Comparison of ENCODE assay signal across 12 cellular contexts in genomic region chr10:62384447-62385081, GRCh38. TPM values are rescaled to one million over a fixed set of nuclear protein-coding genes. Genes with fewer than 3 reads are reported as not detected.
DNase-seq lines count a peak whose midpoint lies in the region; ATAC-seq, FAIRE-seq and TF ChIP-seq lines count a peak whose summit lies in the region.
"Had no signal": no experiment of that assay in that cellular context is flagged by ENCODE, and none has a peak within 500 bp of the region (broad histone marks: within the 10 kb centered on the region; RNA-seq: fewer than 3 reads in every experiment).

No MANE protein-coding gene starts in this region.

- H4K20me1 ChIP-seq in PC-9 (ENCODE audit: insufficient read depth), result no peaks in the 10 kb centered on the region
- no peaks in the 10 kb centered on the region for H4K20me1 ChIP-seq in mammary epithelial cell (ENCODE audit: insufficient read depth, low read length)

- peaks cover 61 to 66% of the 10 kb centered on the region in 2 donors for H3K4me1 Mint-ChIP-seq in natural killer cell

- ATAC-seq in natural killer cell (peak; percentile 1 to 6 (median 6)), HG02938 (IDR thresholded peaks at IDR 0.05; ENCODE audit: unreplicated experiment) (no peak), HG02571 (IDR thresholded peaks at IDR 0.05; ENCODE audit: unreplicated experiment) (no peak)
- ATAC-seq: left colon had no signal

- H3K36me3 Mint-ChIP-seq in natural killer cell, result peaks cover 8% of the 10 kb centered on the region

- peak overlapping the region; percentile 82 for H3K4me3 Mint-ChIP-seq in natural killer cell
- H3K4me3 Mint-ChIP-seq: H9 had no signal

- POLR2A ChIA-PET in PC-9 (lab: Charles Lee; ENCODE audit: unreplicated experiment), result interaction anchor here (0.6 to 0.7 kb wide), 4 partner anchors 93 to 1653 kb away, joined by 3 to 28 read pairs (median 4); partner anchors contain the start of gene RTKN2

- TF ChIP-seq CTCF in PC-9 (conservative IDR thresholded peaks at IDR 0.05) (no peak), mammary epithelial cell (conservative IDR thresholded peaks at IDR 0.05 in 1 of 2, IDR thresholded peaks at IDR 0.05 in 1 of 2; ENCODE audit: extremely low read depth in 1 of 2, insufficient read depth in 1 of 2, low read depth in 1 of 2, low read length in 2 of 2) (no peak), natural killer cell (IDR thresholded peaks at IDR 0.05) (no peak)

- peaks cover 45% of the 10 kb centered on the region for H3K4me1 ChIP-seq in PC-9 (replicated peaks; ENCODE audit: insufficient read depth)
- peaks cover 80% of the 10 kb centered on the region for H3K4me1 ChIP-seq in mammary epithelial cell (ENCODE audit: insufficient read depth, low read length)

- peak overlapping the region; percentile 88 for H3K27ac ChIP-seq in PC-9
- H3K27ac ChIP-seq in mammary epithelial cell (ENCODE audit: insufficient read depth, low read depth, low read length), result peak overlapping the region; percentile 100

- H3K27me3 Mint-ChIP-seq in natural killer cell (ENCODE audit: low read depth in 2 of 2), result peaks cover 2 to 13% of the 10 kb centered on the region in 2 donors

- H3K4me2 ChIP-seq in PC-9, result peak overlapping the region; percentile 54
- peak overlapping the region; percentile 74 for H3K4me2 ChIP-seq in mammary epithelial cell (ENCODE audit: insufficient read depth, low read depth, low read length)

- dilution Hi-C loops in mammary epithelial cell (cut with HindIII; ENCODE audit: low sequenced_read_pairs), result loop anchor here (5.0 to 25.0 kb wide), 2 partner anchors 53 to 297 kb away; no protein-coding TSS in a partner anchor

- H3K9me2 ChIP-seq in PC-9 (ENCODE audit: insufficient read depth), result no peaks in the 10 kb centered on the region

- H3K36me3 ChIP-seq in PC-9 (ENCODE audit: low read depth), result no peaks in the 10 kb centered on the region
- no peaks in the 10 kb centered on the region for H3K36me3 ChIP-seq in mammary epithelial cell (ENCODE audit: insufficient read depth, low read length)

- no peaks in the 10 kb centered on the region for H3K79me2 ChIP-seq in PC-9 (ENCODE audit: low read depth)
- peaks cover 72% of the 10 kb centered on the region for H3K79me2 ChIP-seq in mammary epithelial cell (ENCODE audit: insufficient read depth, low read length)

- CTCF ChIA-PET in PC-9 (lab: Charles Lee) (interaction anchor here (0.6 to 0.7 kb wide), 2 partner anchors 119 to 145 kb away, joined by 4 to 10 read pairs; no protein-coding TSS in a partner anchor), mammary epithelial cell (lab: Charles Lee; ENCODE audit: low non-redundant PET) (no interaction called here)

- in situ Hi-C loops in mammary epithelial cell (cut with MboI; ENCODE audit: low sequenced_read_pairs in 2 of 2), result loop anchor here (5.0 to 25.0 kb wide), 4 partner anchors 48 to 347 kb away; partner anchors contain the start of gene RTKN2 (in 1 of the 2)

- peak overlapping the region; percentile 9; the same call in 1 of the 2 replicates for H3K4me3 ChIP-seq in PC-9
- peak overlapping the region in 1 of 3 experiments; percentile 3 for H3K4me3 ChIP-seq in mammary epithelial cell (replicated peaks in 1 of 3; ENCODE audit: insufficient read depth in 1 of 3, low read depth in 2 of 3, low read length in 3 of 3)

- FAIRE-seq in HTR-8/SVneo (lab: Jason Lieb, UNC), result no peak

- 0 out of 2 replicates have a peak overlapping the region, but pooled peaks have one; percentile 10 for H2AFZ ChIP-seq in PC-9
- H2AFZ ChIP-seq in mammary epithelial cell (ENCODE audit: low read depth, low read length), result peak overlapping the region; percentile 6

- H3K27ac Mint-ChIP-seq in natural killer cell, result peak overlapping the region; percentile 75 to 80
- H3K27ac Mint-ChIP-seq: H9 had no signal

- BruUV-seq in PC-9 (replicated peaks; lab: Mats Ljungman, UMichigan), result TSS peak; percentile 72
- BruUV-seq in mammary epithelial cell (replicated peaks; lab: Mats Ljungman, UMichigan), result TSS peak; percentile 67

- peaks cover 33% of the 10 kb centered on the region for H3F3A ChIP-seq in PC-9 (ENCODE audit: insufficient read depth, low read depth)

- WGBS in mammary epithelial cell (ENCODE audit: low coverage, missing lambda C conversion rate), result 8% methylated on average over 4 of the region's 4 CpGs

- H3K9me3 ChIP-seq in PC-9 (ENCODE audit: insufficient read depth, low read depth) (peaks cover 5% of the 10 kb centered on the region; the same call in 1 of the 2 replicates), mammary epithelial cell (replicated peaks; ENCODE audit: insufficient read depth, low read length) (no peaks in the 10 kb centered on the region)

- H3K9me3 Mint-ChIP-seq in natural killer cell, result no peaks in the 10 kb centered on the region
- H3K9me3 Mint-ChIP-seq: H9 had no signal

- intact Hi-C loops in PC-9 (cut with micrococcal nuclease; ENCODE audit: unreplicated experiment), result loop anchor here (1.0 to 10.0 kb wide), 9 partner anchors 48 to 1328 kb away; partner anchors contain the start of genes ARID5B and RTKN2
- intact Hi-C loops in mammary epithelial cell (cut with micrococcal nuclease), result loop anchor here (2.0 to 10.0 kb wide), 4 partner anchors 42 to 482 kb away; partner anchors contain the start of gene ARID5B
- intact Hi-C loops in natural killer cell (cut with micrococcal nuclease), result loop anchor here (1.0 to 5.0 kb wide), 8 partner anchors 122 to 482 kb away; partner anchors contain the start of gene ARID5B

- peak overlapping the region; percentile 86 for H3K9ac ChIP-seq in mammary epithelial cell (ENCODE audit: insufficient read depth, low read length)

- peak; percentile 79 for DNase-seq in ELR (ENCODE audit: low read depth)
- DNase-seq in PC-9, result peak in 1 of 2 experiments; percentile 55
- peak; percentile 89 for DNase-seq in mammary epithelial cell
- DNase-seq in natural killer cell, result no peak
- no peak for DNase-seq in HTR-8/SVneo (ENCODE audit: insufficient read length, low spot score)
- DNase-seq in central memory CD4-positive, alpha-beta T cell, result no peak
- DNase-seq: H9; left colon; stimulated activated naive CD4-positive, alpha-beta T cell had no signal

- no peaks in the 10 kb centered on the region for H3K27me3 ChIP-seq in PC-9 (ENCODE audit: insufficient read depth, low read depth)
- H3K27me3 ChIP-seq in mammary epithelial cell (ENCODE audit: insufficient read depth, low read length), result no peaks in the 10 kb centered on the region

RNA-seq across cellular contexts. Expression of gene ZNF365, which starts 10.4 kb away (rescaled TPM):
- total RNA-seq in PC-9 (2021) (1.3 and 1.8 TPM in 2 replicates), mammary epithelial cell (10 to 100 TPM; 10.1 to 13.0 TPM), natural killer cell (1 to 10 TPM; 4.0 to 8.0 (median 4.5) TPM)
- polyA plus RNA-seq in mammary epithelial cell, result 7.1 TPM
- polyA minus RNA-seq in mammary epithelial cell, result 16.6 TPM
- total RNA-seq: activated T-helper 2 cell treated with anti-CD3 and anti-CD28 coated beads, Interferon-gamma antibody, Interleukin-2, Interleukin-4, amounts not matched to agents 10 μg/mL and 5 μg/mL and 100 μg/mL, durations not matched to agents 14 hours and 24 hours and 36 hours; left colon had no signal

Comparison
In these comparisons a context has a peak if more than half of its experiments do, and no peak if none do; other contexts are left out.
1. DNase-seq: peak in ELR (single experiment) and mammary epithelial cell (single experiment); none in natural killer cell (single experiment), HTR-8/SVneo (single experiment) and central memory CD4-positive, alpha-beta T cell (single experiment).
2. ATAC-seq: peak in natural killer cell (3 of 3); none in HG02938 (single experiment) and HG02571 (single experiment).